ENCODE assay signal across 1 cellular context in genomic region chr4:88240297-88240714, GRCh38.
TF ChIP-seq lines count a peak whose summit lies in the region.

No MANE protein-coding gene starts in this region.

TF ChIP-seq in HepG2, 621 proteins besides CTCF, POLR2A, EP300 and RAD21 (continued from another document):
- TF ChIP-seq TRIM22 (IDR thresholded peaks at IDR 0.05) (no peak), ZNF772 (CRISPR knock-in tag; IDR thresholded peaks at IDR 0.05) (no peak), RFX5 (IDR thresholded peaks at IDR 0.05; ENCODE audit: low read depth, low read length) (no peak), CBX1 (IDR thresholded peaks at IDR 0.05; ENCODE audit: low read depth) (no peak), HNF4G (IDR thresholded peaks at IDR 0.05; ENCODE audit: borderline replicate concordance, low read depth, low read length) (no peak), HNF4G (CRISPR knock-in tag; IDR thresholded peaks at IDR 0.05; ENCODE audit: borderline replicate concordance, low read depth) (no peak), SALL2 (CRISPR knock-in tag; IDR thresholded peaks at IDR 0.05) (no peak), ARNTL (CRISPR knock-in tag; IDR thresholded peaks at IDR 0.05) (no peak), ZNF235 (CRISPR knock-in tag; IDR thresholded peaks at IDR 0.05; ENCODE audit: borderline replicate concordance) (no peak)
